26 cellular contexts compared by ENCODE assay signal in the genomic region with DNA sequence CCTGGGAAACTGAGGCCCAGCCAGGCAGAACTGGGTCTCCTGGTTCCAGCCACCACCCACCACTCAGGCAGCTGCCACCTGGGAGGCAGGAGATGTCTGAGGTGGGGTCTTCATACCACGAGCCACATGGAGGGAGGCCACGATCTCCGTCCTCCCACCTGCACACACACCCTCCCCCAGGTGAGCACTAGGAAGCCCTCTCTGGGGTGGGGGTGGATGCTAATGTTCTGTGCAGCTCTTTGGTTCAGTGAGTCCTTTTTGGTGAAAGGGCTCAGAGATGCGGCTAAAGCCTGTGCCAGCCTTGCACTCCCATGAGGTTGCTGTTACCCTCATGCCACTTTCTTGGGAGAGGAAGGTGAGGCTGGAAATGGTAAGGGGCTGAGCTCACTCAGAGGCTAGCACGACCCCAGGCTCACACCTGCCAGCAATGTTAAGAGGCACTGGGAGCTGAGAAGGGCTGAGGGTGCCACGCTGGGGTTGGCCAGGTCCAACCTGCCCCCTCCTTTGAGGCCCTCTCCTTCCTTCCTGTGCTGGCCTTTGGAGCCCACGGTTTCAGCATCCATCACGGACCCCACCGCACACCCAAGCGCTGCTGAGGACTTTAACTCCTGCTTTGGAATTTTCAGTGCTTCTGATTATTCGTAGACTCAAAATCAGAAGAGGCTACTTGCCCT. TPM values are rescaled to one million over a fixed set of nuclear protein-coding genes. Genes with fewer than 3 reads are reported as not detected.
DNase-seq lines count a peak whose midpoint lies in the region; ATAC-seq and TF ChIP-seq lines count a peak whose summit lies in the region.
"Had no signal": no experiment of that assay in that cellular context is flagged by ENCODE, and none has a peak within 500 bp of the region (broad histone marks: within the 10 kb centered on the region; RNA-seq: fewer than 3 reads in every experiment).

No MANE protein-coding gene starts in this region.

- H3K4me3 ChIP-seq in BLaER1 (no peak overlapping the region), testis (no peak overlapping the region), Peyer's patch (no peak overlapping the region)
- H3K4me3 ChIP-seq: GM23248 had no signal

- H3K4me1 ChIP-seq in BLaER1, result peaks cover 51% of the 10 kb centered on the region
- H3K4me1 ChIP-seq in testis, result peaks cover 18% of the 10 kb centered on the region
- peaks cover 0 to 17% (median 2%) of the 10 kb centered on the region in 4 donors for H3K4me1 ChIP-seq in Peyer's patch
- H3K4me1 ChIP-seq: BE2C had no signal

- H3K36me3 ChIP-seq in BLaER1 (no peaks in the 10 kb centered on the region), testis (ENCODE audit: low read depth, missing control alignments) (no peaks in the 10 kb centered on the region), Peyer's patch (no peaks in the 10 kb centered on the region)
- H3K36me3 ChIP-seq: BE2C had no signal

- peak; percentile 27 for DNase-seq in GM13976 (ENCODE audit: low spot score)
- peak; percentile 42 for DNase-seq in islet precursor cell
- peak; percentile 4 for DNase-seq in testis
- DNase-seq in Peyer's patch, result no peak
- DNase-seq: BE2C; CD4-positive, alpha-beta T cell; COR-L47; DMS79; GM23248; H9; HFFc6; IMR-90; Karpas-422; MV-4-11; NCI-H1105 treated with DMSO at 0.1 percent for 48 hours; NCI-H2081; NCI-H2171; NCI-H345; NCI-H524; NCI-H774; NK-92 treated with Interleukin-12 subunit alpha and Interleukin-12 subunit beta, amount 100 ng/mL, for 24 hours had no signal

- no peak for ATAC-seq in GM21526 (IDR thresholded peaks at IDR 0.05; ENCODE audit: low FRiP score, unreplicated experiment)
- no peak for ATAC-seq in GM21737 (IDR thresholded peaks at IDR 0.05; ENCODE audit: unreplicated experiment)

- no peak overlapping the region for H3K9ac ChIP-seq in BLaER1
- H3K9ac ChIP-seq: GM23248 had no signal

- H3K27ac ChIP-seq in BLaER1 (no peak overlapping the region), testis (no peak overlapping the region), Peyer's patch (no peak overlapping the region)
- H3K27ac ChIP-seq: GM23248 had no signal

- H3K9me3 ChIP-seq in BLaER1 (no peaks in the 10 kb centered on the region), testis (no peaks in the 10 kb centered on the region), Peyer's patch (no peaks in the 10 kb centered on the region)
- H3K9me3 ChIP-seq: BE2C had no signal

- no peak for TF ChIP-seq CTCF in GM13976 (IDR thresholded peaks at IDR 0.05; ENCODE audit: borderline replicate concordance, control extremely low read depth, extremely low read depth, insufficient read depth, missing control alignments)
- no peak for TF ChIP-seq CTCF in testis (IDR thresholded peaks at IDR 0.05)
- TF ChIP-seq CTCF in Peyer's patch (IDR thresholded peaks at IDR 0.05), result no peak

- peak overlapping the region; percentile 68 for H3K4me2 ChIP-seq in BLaER1

- in situ Hi-C loops in GM13976 (cut with MboI; ENCODE audit: low sequenced_read_pairs, unreplicated experiment), result no loop called here

- intact Hi-C loops in testis (cut with DNase I; ENCODE audit: low total_unique reads), result no loop called here

- no peaks in the 10 kb centered on the region for H4K20me1 ChIP-seq in BLaER1

- H3K27me3 ChIP-seq in BLaER1 (no peaks in the 10 kb centered on the region), testis (no peaks in the 10 kb centered on the region), Peyer's patch (no peaks in the 10 kb centered on the region)
- H3K27me3 ChIP-seq: BE2C had no signal

- no peak for TF ChIP-seq POLR2A in testis (IDR thresholded peaks at IDR 0.05)
- TF ChIP-seq POLR2A in Peyer's patch (IDR thresholded peaks at IDR 0.05), result no peak

- WGBS in testis, 2 donors, result 89 to 90% methylated on average over 9 to 11 of the region's 11 CpGs

RNA-seq across cellular contexts. Expression of gene OBP2B, which starts 26.6 kb away (rescaled TPM):
- total RNA-seq in testis, result 10 to 100 TPM; 34.0 to 53.0 TPM
- polyA plus RNA-seq in testis (ENCODE audit: insufficient read depth, low read depth, low replicate concordance), result 35.1 TPM
- total RNA-seq in Peyer's patch, result not detected
- total RNA-seq: A673; CD4-positive, alpha-beta T cell; GM23248; H9; HFFc6; IMR-90; M059J had no signal
- polyA plus RNA-seq: GM23248, IMR-90 had no signal

RNA-seq across cellular contexts. Expression of gene ABO, which starts 39.3 kb away (rescaled TPM):
- total RNA-seq in testis, result 10 to 100 TPM; 25.6 to 31.1 TPM
- 10.4 TPM for polyA plus RNA-seq in testis (ENCODE audit: insufficient read depth, low read depth, low replicate concordance)
- 100 to 1,000 TPM in 2 of 4 donors, 10 to 100 TPM in 2; 43.7 to 283 (median 148) TPM for total RNA-seq in Peyer's patch
- total RNA-seq: A673, GM23248, HFFc6, IMR-90, M059J had no signal
- polyA plus RNA-seq: GM23248, IMR-90 had no signal

Comparison
In these comparisons a context has a peak if more than half of its experiments do, and no peak if none do; other contexts are left out.
1. DNase-seq: peak in GM13976 (single experiment), islet precursor cell (single experiment) and testis (single experiment); none in Peyer's patch (0 of 3).
2. RNA of gene OBP2B, which starts 26.6 kb away (total RNA-seq): 34.0 to 53.0 TPM in testis; not detected in Peyer's patch; every median in the first group is over 10 times any median in the second.